Comparison of ENCODE assay signal across 9 cellular contexts in genomic region chr9:128886211-128886826, GRCh38. TPM values are rescaled to one million over a fixed set of nuclear protein-coding genes. Genes with fewer than 3 reads are reported as not detected.
A peak's percentile ranks its signal among the peaks of the same experiment; 100 is the strongest.
DNase-seq lines count a peak whose midpoint lies in the region; ATAC-seq and TF ChIP-seq lines count a peak whose summit lies in the region.
"Had no signal": no experiment of that assay in that cellular context is flagged by ENCODE, and none has a peak within 500 bp of the region (broad histone marks: within the 10 kb centered on the region; RNA-seq: fewer than 3 reads in every experiment).

No MANE protein-coding gene starts in this region.

- H4K8ac ChIP-seq in mesendoderm (ENCODE audit: low read depth, low read length) = no peak overlapping the region

- H3K9me3 Mint-ChIP-seq in GM23338 (no peaks in the 10 kb centered on the region), Calu3 (ENCODE audit: low read depth, unreplicated experiment) (no peaks in the 10 kb centered on the region)
- H3K9me3 Mint-ChIP-seq in activated T-helper 1 cell treated with anti-CD3 and anti-CD28 coated beads, Interleukin-12 subunit alpha, Interleukin-12 subunit beta, Interleukin-2, Interleukin-4 antibody, amounts not matched to agents 30 ng/mL and 10 ng/mL and 1 ng/mL, durations not matched to agents 14 hours and 24 hours and 36 hours = no peaks in the 10 kb centered on the region

- no peak overlapping the region for H3K4ac ChIP-seq in mesendoderm (ENCODE audit: low read depth, low read length)

- H3K4me1 ChIP-seq in GM23338 (ENCODE audit: insufficient read depth) = peaks cover 23% of the 10 kb centered on the region
- H3K4me1 ChIP-seq in mesendoderm (ENCODE audit: control insufficient read depth, low read depth, low read length) = peaks cover 19% of the 10 kb centered on the region

- no CpG with 5 or more reads among the region's 12 CpGs for WGBS in mesendoderm (ENCODE audit: extremely low coverage, insufficient coverage, low lambda C conversion rate)

- intact Hi-C loops in activated T-helper 1 cell treated with anti-CD3 and anti-CD28 coated beads, Interleukin-12 subunit alpha, Interleukin-12 subunit beta, Interleukin-2, Interleukin-4 antibody, amounts not matched to agents 30 ng/mL and 10 ng/mL and 1 ng/mL, durations not matched to agents 14 hours and 24 hours and 36 hours (cut with micrococcal nuclease) = no loop called here
- intact Hi-C loops in Calu3 (cut with micrococcal nuclease; ENCODE audit: unreplicated experiment) = no loop called here

- no peak overlapping the region for H2BK120ac ChIP-seq in mesendoderm (ENCODE audit: low read depth, low read length)

- H3K4me3 Mint-ChIP-seq in GM23338 (no peak overlapping the region; the same call in 2 of the 3 replicates), Calu3 (ENCODE audit: low read depth, unreplicated experiment) (no peak overlapping the region)
- no peak overlapping the region for H3K4me3 Mint-ChIP-seq in activated T-helper 1 cell treated with anti-CD3 and anti-CD28 coated beads, Interleukin-12 subunit alpha, Interleukin-12 subunit beta, Interleukin-2, Interleukin-4 antibody, amounts not matched to agents 30 ng/mL and 10 ng/mL and 1 ng/mL, durations not matched to agents 14 hours and 24 hours and 36 hours

- H3K27me3 ChIP-seq in GM23338 (ENCODE audit: insufficient read depth) = no peaks in the 10 kb centered on the region
- H3K27me3 ChIP-seq in mesendoderm (ENCODE audit: insufficient read depth, low read length, poor library complexity) = no peaks in the 10 kb centered on the region
- H3K27me3 ChIP-seq: uterus had no signal

- ATAC-seq in GM23338 = no peak

- no peak overlapping the region for H3K4me2 ChIP-seq in GM23338
- no peak overlapping the region for H3K4me2 ChIP-seq in mesendoderm (ENCODE audit: low read length)

- H3K18ac ChIP-seq in mesendoderm (ENCODE audit: low read length) = no peak overlapping the region

- no peaks in the 10 kb centered on the region for H3K9me2 ChIP-seq in GM23338 (ENCODE audit: insufficient read depth)

- no peak overlapping the region for H4K5ac ChIP-seq in mesendoderm (ENCODE audit: low read length)

- H3K27ac ChIP-seq in GM23338 (ENCODE audit: low read depth) (0 out of 2 replicates have a peak overlapping the region, but pooled peaks have one; percentile 45), mesendoderm (ENCODE audit: low read depth, low read length) (peak overlapping the region; percentile 35)

- H4K20me1 ChIP-seq in GM23338 (replicated peaks; ENCODE audit: insufficient read depth) = peaks cover 12% of the 10 kb centered on the region

- no peak overlapping the region for H2BK15ac ChIP-seq in mesendoderm (replicated peaks; ENCODE audit: low read depth)

- peaks cover 33% of the 10 kb centered on the region for H3F3A ChIP-seq in GM23338 (replicated peaks; ENCODE audit: low read depth)

- H3K79me2 ChIP-seq in GM23338 (replicated peaks; ENCODE audit: insufficient read depth) (peaks cover 94% of the 10 kb centered on the region), mesendoderm (ENCODE audit: control insufficient read depth, insufficient read depth, low read length) (peaks cover 67% of the 10 kb centered on the region)

- H3K36me3 ChIP-seq in GM23338 (ENCODE audit: insufficient read depth) (no peaks in the 10 kb centered on the region; the same call in 1 of the 2 replicates), mesendoderm (ENCODE audit: control insufficient read depth, insufficient read depth, low read length) (peaks cover 11% of the 10 kb centered on the region)
- H3K36me3 ChIP-seq: uterus had no signal

- no peak overlapping the region for H3K23ac ChIP-seq in mesendoderm (ENCODE audit: low read length)

- H3K56ac ChIP-seq in mesendoderm (ENCODE audit: low read length) = peak overlapping the region; percentile 58

- H3K4me3 ChIP-seq in GM23338 (no peak overlapping the region), mesendoderm (ENCODE audit: low read length) (no peak overlapping the region)
- H3K4me3 ChIP-seq: uterus had no signal

- BruUV-seq in Calu3 (replicated peaks; lab: Mats Ljungman, UMichigan) = no TSS peak

- peaks cover 67% of the 10 kb centered on the region for H3K36me3 Mint-ChIP-seq in GM23338 (ENCODE audit: low read depth)
- peaks cover 35% of the 10 kb centered on the region for H3K36me3 Mint-ChIP-seq in activated T-helper 1 cell treated with anti-CD3 and anti-CD28 coated beads, Interleukin-12 subunit alpha, Interleukin-12 subunit beta, Interleukin-2, Interleukin-4 antibody, amounts not matched to agents 30 ng/mL and 10 ng/mL and 1 ng/mL, durations not matched to agents 14 hours and 24 hours and 36 hours (ENCODE audit: low read depth)
- H3K36me3 Mint-ChIP-seq in Calu3 (ENCODE audit: insufficient read depth, unreplicated experiment) = peaks cover 27% of the 10 kb centered on the region

- CTCF ChIA-PET in Calu3 (lab: Charles Lee) = no interaction called here

- H3K9ac ChIP-seq in mesendoderm (ENCODE audit: low read length) = no peak overlapping the region

- H3K27ac Mint-ChIP-seq in GM23338 (peak overlapping the region; percentile 93), Calu3 (ENCODE audit: unreplicated experiment) (no peak overlapping the region)
- peak overlapping the region; percentile 55 for H3K27ac Mint-ChIP-seq in activated T-helper 1 cell treated with anti-CD3 and anti-CD28 coated beads, Interleukin-12 subunit alpha, Interleukin-12 subunit beta, Interleukin-2, Interleukin-4 antibody, amounts not matched to agents 30 ng/mL and 10 ng/mL and 1 ng/mL, durations not matched to agents 14 hours and 24 hours and 36 hours

- H3K4me1 Mint-ChIP-seq in GM23338 (peaks cover 62% of the 10 kb centered on the region), Calu3 (ENCODE audit: low read depth, unreplicated experiment) (no peaks in the 10 kb centered on the region)
- H3K4me1 Mint-ChIP-seq in activated T-helper 1 cell treated with anti-CD3 and anti-CD28 coated beads, Interleukin-12 subunit alpha, Interleukin-12 subunit beta, Interleukin-2, Interleukin-4 antibody, amounts not matched to agents 30 ng/mL and 10 ng/mL and 1 ng/mL, durations not matched to agents 14 hours and 24 hours and 36 hours (ENCODE audit: low read depth) = peaks cover 55% of the 10 kb centered on the region

- H2AFZ ChIP-seq in GM23338 = no peak overlapping the region

- H3K79me1 ChIP-seq in mesendoderm (ENCODE audit: low read length) = peaks cover 29% of the 10 kb centered on the region

- H2BK5ac ChIP-seq in mesendoderm (ENCODE audit: low read length) = no peak overlapping the region

- DNase-seq in GM23338 (ENCODE audit: low spot score) (no peak), mesendoderm (no peak), Calu3 (no peak), OCI-M2 (lab: John Stamatoyannopoulos, UW; ENCODE audit: unreplicated experiment) (no peak), epidermal melanocyte (ENCODE audit: insufficient read length, low spot score) (no peak)
- DNase-seq in activated T-helper 1 cell treated with anti-CD3 and anti-CD28 coated beads, Interleukin-12 subunit alpha, Interleukin-12 subunit beta, Interleukin-2, Interleukin-4 antibody, amounts not matched to agents 30 ng/mL and 10 ng/mL and 1 ng/mL, durations not matched to agents 14 hours and 24 hours and 36 hours (ENCODE audit: low spot score) = no peak
- DNase-seq: effector CD4-positive, alpha-beta T cell; EL; uterus had no signal

- H3K27me3 Mint-ChIP-seq in GM23338 (ENCODE audit: insufficient read depth, low read depth, poor library complexity) = peaks cover 24% of the 10 kb centered on the region
- H3K27me3 Mint-ChIP-seq in activated T-helper 1 cell treated with anti-CD3 and anti-CD28 coated beads, Interleukin-12 subunit alpha, Interleukin-12 subunit beta, Interleukin-2, Interleukin-4 antibody, amounts not matched to agents 30 ng/mL and 10 ng/mL and 1 ng/mL, durations not matched to agents 14 hours and 24 hours and 36 hours (ENCODE audit: insufficient read depth) = peaks cover 2% of the 10 kb centered on the region
- no peaks in the 10 kb centered on the region for H3K27me3 Mint-ChIP-seq in Calu3 (ENCODE audit: unreplicated experiment)

- no peak overlapping the region for H2AK5ac ChIP-seq in mesendoderm (ENCODE audit: low read length)

- TF ChIP-seq CTCF in GM23338 (conservative IDR thresholded peaks at IDR 0.05; ENCODE audit: low read depth in 2 of 2) (no peak), Calu3 (IDR thresholded peaks at IDR 0.05; ENCODE audit: unreplicated experiment) (no peak)

RNA-seq across cellular contexts. Expression of gene LRRC8A, which starts 4.4 kb away (rescaled TPM):
- 75.7 and 80.5 TPM in 2 replicates for total RNA-seq in GM23338 (2014; rRNA removed; shearing (Covaris generic))
- 35.3 and 37.3 TPM in 2 replicates for polyA plus RNA-seq in GM23338 (2016; fragmentation: Nextera tagmentation; extraction: Ambion mirVana)
- 30.1 and 32.9 TPM in 2 replicates for total RNA-seq in activated T-helper 1 cell treated with anti-CD3 and anti-CD28 coated beads, Interleukin-12 subunit alpha, Interleukin-12 subunit beta, Interleukin-2, Interleukin-4 antibody, amounts not matched to agents 30 ng/mL and 10 ng/mL and 1 ng/mL, durations not matched to agents 14 hours and 24 hours and 36 hours
- polyA plus RNA-seq in mesendoderm (2013, experiment 1 of 2) = 52.4 TPM
- 53.7 TPM for polyA plus RNA-seq in mesendoderm (2013, experiment 2 of 2)
- 28.7 and 29.9 TPM in 2 replicates for total RNA-seq in Calu3 (2022)

RNA-seq across cellular contexts. Expression of gene KYAT1, which starts 4.6 kb away (rescaled TPM):
- total RNA-seq in GM23338 (2014; rRNA removed; shearing (Covaris generic)) = 29.8 and 34.0 TPM in 2 replicates
- polyA plus RNA-seq in GM23338 (2016; fragmentation: Nextera tagmentation; extraction: Ambion mirVana) = 23.0 and 26.1 TPM in 2 replicates
- 10.6 and 12.2 TPM in 2 replicates for total RNA-seq in activated T-helper 1 cell treated with anti-CD3 and anti-CD28 coated beads, Interleukin-12 subunit alpha, Interleukin-12 subunit beta, Interleukin-2, Interleukin-4 antibody, amounts not matched to agents 30 ng/mL and 10 ng/mL and 1 ng/mL, durations not matched to agents 14 hours and 24 hours and 36 hours
- 4.8 TPM for polyA plus RNA-seq in mesendoderm (2013, experiment 1 of 2)
- polyA plus RNA-seq in mesendoderm (2013, experiment 2 of 2) = 5.4 TPM
- 3.7 and 4.1 TPM in 2 replicates for total RNA-seq in Calu3 (2022)

RNA-seq across cellular contexts. Expression of gene PHYHD1, which starts 34.5 kb away (rescaled TPM):
- total RNA-seq in GM23338 (2014; rRNA removed; shearing (Covaris generic)) = 4.1 and 10.4 TPM in 2 replicates
- polyA plus RNA-seq in GM23338 (2016; fragmentation: Nextera tagmentation; extraction: Ambion mirVana) = 16.8 and 23.4 TPM in 2 replicates
- total RNA-seq in activated T-helper 1 cell treated with anti-CD3 and anti-CD28 coated beads, Interleukin-12 subunit alpha, Interleukin-12 subunit beta, Interleukin-2, Interleukin-4 antibody, amounts not matched to agents 30 ng/mL and 10 ng/mL and 1 ng/mL, durations not matched to agents 14 hours and 24 hours and 36 hours = 0.34 and 1.0 TPM in 2 replicates
- 9.4 TPM for polyA plus RNA-seq in mesendoderm (2013, experiment 1 of 2)
- polyA plus RNA-seq in mesendoderm (2013, experiment 2 of 2) = 8.5 TPM
- total RNA-seq in Calu3 (2022) = 0.66 TPM in 1 of 2 replicates, not detected in the other

RNA-seq across cellular contexts. Expression of gene SPOUT1, which starts 56.7 kb away (rescaled TPM):
- 34.8 and 50.9 TPM in 2 replicates for total RNA-seq in GM23338 (2014; rRNA removed; shearing (Covaris generic))
- 28.5 and 33.5 TPM in 2 replicates for polyA plus RNA-seq in GM23338 (2016; fragmentation: Nextera tagmentation; extraction: Ambion mirVana)
- 151 and 158 TPM in 2 replicates for total RNA-seq in activated T-helper 1 cell treated with anti-CD3 and anti-CD28 coated beads, Interleukin-12 subunit alpha, Interleukin-12 subunit beta, Interleukin-2, Interleukin-4 antibody, amounts not matched to agents 30 ng/mL and 10 ng/mL and 1 ng/mL, durations not matched to agents 14 hours and 24 hours and 36 hours
- 22.9 TPM for polyA plus RNA-seq in mesendoderm (2013, experiment 1 of 2)
- 22.4 TPM for polyA plus RNA-seq in mesendoderm (2013, experiment 2 of 2)
- total RNA-seq in Calu3 (2022) = 35.8 and 46.8 TPM in 2 replicates
